In the genomic region with DNA sequence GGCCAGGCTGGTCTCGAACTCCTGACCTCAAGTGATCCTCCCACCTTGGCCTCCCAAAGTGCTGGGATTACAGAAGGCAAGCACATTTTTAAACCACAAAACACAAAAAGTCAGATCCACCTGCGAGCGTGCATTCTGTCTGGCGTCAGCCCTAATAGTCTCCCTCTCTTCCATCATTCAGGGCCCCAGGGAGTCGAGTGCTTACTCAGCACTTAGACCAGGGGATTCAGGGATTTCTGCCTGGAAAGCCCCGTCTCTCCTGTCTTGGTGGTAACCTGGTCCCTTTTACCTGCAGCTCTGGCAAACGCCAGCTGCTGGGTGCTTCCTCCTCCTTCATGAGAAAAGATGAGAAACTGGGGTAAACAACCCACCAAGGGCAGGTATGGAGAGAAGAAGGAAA, we compare ENCODE assay signal across 14 cellular contexts.
A peak's percentile ranks its signal among the peaks of the same experiment; 100 is the strongest.
DNase-seq lines count a peak whose midpoint lies in the region; ATAC-seq, FAIRE-seq and TF ChIP-seq lines count a peak whose summit lies in the region.
"Had no signal": no experiment of that assay in that cellular context is flagged by ENCODE, and none has a peak within 500 bp of the region (broad histone marks: within the 10 kb centered on the region; RNA-seq: fewer than 3 reads in every experiment).

No MANE protein-coding gene starts in this region.

- no TSS peak for BruUV-seq in IMR-90 (replicated peaks; lab: Mats Ljungman, UMichigan)

- H3K27me3 Mint-ChIP-seq in CD14-positive monocyte (ENCODE audit: low read depth in 3 of 3) = peaks cover 3 to 9% (median 6%) of the 10 kb centered on the region in 3 donors
- no peaks in the 10 kb centered on the region for H3K27me3 Mint-ChIP-seq in activated T-helper 17 cell treated with anti-CD3 and anti-CD28 coated beads, Interleukin-2, amount 50 U/mL, for 72 hours
- H3K27me3 Mint-ChIP-seq: CD4-positive, alpha-beta memory T cell had no signal

- H3K23ac ChIP-seq in IMR-90 (ENCODE audit: low read depth, low read length) = no peak overlapping the region

- in situ Hi-C loops in IMR-90 (cut with MboI; ENCODE audit: low sequenced_read_pairs) = loop anchor here (10.0 to 25.0 kb wide), 2 partner anchors 423 to 621 kb away; no protein-coding TSS in a partner anchor

- H3K36me3 ChIP-seq in IMR-90 (ENCODE audit: control insufficient read depth, insufficient read depth, low read length) (no peaks in the 10 kb centered on the region), SK-N-SH (replicated peaks in 1 of 2; ENCODE audit: control insufficient read depth in 1 of 2, insufficient read depth in 2 of 2, low read length in 1 of 2) (no peaks in the 10 kb centered on the region)

- no peak for TF ChIP-seq POLR2A in IMR-90 (IDR thresholded peaks at IDR 0.05; ENCODE audit: low read depth, low read length)
- TF ChIP-seq POLR2A in GM12892 (IDR thresholded peaks at IDR 0.05; ENCODE audit: low read depth, low read length) = no peak

- no peak overlapping the region for H2AK9ac ChIP-seq in IMR-90 (replicated peaks; ENCODE audit: low read depth, low read length, poor library complexity)

- H3K18ac ChIP-seq in IMR-90 (ENCODE audit: low read depth, low read length) = no peak overlapping the region

- POLR2A ChIA-PET in IMR-90 (lab: Charles Lee; ENCODE audit: unreplicated experiment) (no interaction called here), SK-N-SH (lab: Yijun Ruan, JAX) (no interaction called here)

- H3K9ac ChIP-seq in IMR-90 (ENCODE audit: low read depth, low read length) (no peak overlapping the region), SK-N-SH (no peak overlapping the region)

- peaks cover 8% of the 10 kb centered on the region; the same call in 1 of the 2 replicates for H3K9me1 ChIP-seq in IMR-90 (ENCODE audit: insufficient read depth, low read length)

- no peak overlapping the region for H4K8ac ChIP-seq in IMR-90 (ENCODE audit: low read depth in 2 of 2, low read length in 2 of 2)

- no peak for TF ChIP-seq EP300 in SK-N-SH (IDR thresholded peaks at IDR 0.05; ENCODE audit: borderline replicate concordance in 1 of 2, low read depth in 1 of 2, low read length in 1 of 2)

- no peak overlapping the region for H3K4ac ChIP-seq in IMR-90 (ENCODE audit: low read depth, low read length)

- no peak overlapping the region for H3K56ac ChIP-seq in IMR-90 (ENCODE audit: extremely low read depth, insufficient read depth, low read length)

- H3K4me1 ChIP-seq in IMR-90 (ENCODE audit: control insufficient read depth, insufficient read depth, low read length) = peaks cover 2% of the 10 kb centered on the region; the same call in 1 of the 2 replicates
- peaks cover 0 to 14% of the 10 kb centered on the region in 2 experiments; a peak in 1 of 4 replicates for H3K4me1 ChIP-seq in SK-N-SH (ENCODE audit: control insufficient read depth in 1 of 2, insufficient read depth in 2 of 2, low read depth in 1 of 2, low read length in 1 of 2)

- H4K20me1 ChIP-seq in IMR-90 (ENCODE audit: insufficient read depth, low read length) (peaks cover 8% of the 10 kb centered on the region), SK-N-SH (ENCODE audit: insufficient read depth) (no peaks in the 10 kb centered on the region)

- CTCF ChIA-PET in IMR-90 (lab: Yijun Ruan, JAX) = no interaction called here
- CTCF ChIA-PET in SK-N-SH (lab: Yijun Ruan, JAX) = interaction anchor here (0.8 to 4.6 kb wide), 5 partner anchors 41 to 625 kb away, joined by 3 to 38 read pairs (median 3); no protein-coding TSS in a partner anchor

- no peaks in the 10 kb centered on the region for H3F3A ChIP-seq in SK-N-SH (replicated peaks; ENCODE audit: insufficient read depth)

- peak overlapping the region in 1 of 7 donors; percentile 18 for H3K27ac Mint-ChIP-seq in CD14-positive monocyte
- peak overlapping the region; percentile 17 for H3K27ac Mint-ChIP-seq in activated T-helper 17 cell treated with anti-CD3 and anti-CD28 coated beads, Interleukin-2, amount 50 U/mL, for 72 hours
- H3K27ac Mint-ChIP-seq: H9 had no signal

- no peaks in the 10 kb centered on the region for H3K4me1 Mint-ChIP-seq in CD14-positive monocyte
- peaks cover 15% of the 10 kb centered on the region for H3K4me1 Mint-ChIP-seq in activated T-helper 17 cell treated with anti-CD3 and anti-CD28 coated beads, Interleukin-2, amount 50 U/mL, for 72 hours

- H3K9me3 ChIP-seq in IMR-90 (ENCODE audit: control insufficient read depth, insufficient read depth, low read length) (no peaks in the 10 kb centered on the region), SK-N-SH (no peaks in the 10 kb centered on the region)

- H2AFZ ChIP-seq in IMR-90 (replicated peaks; ENCODE audit: low read length, poor library complexity) (no peak overlapping the region), SK-N-SH (ENCODE audit: low read depth) (no peak overlapping the region)

- peaks cover 24 to 58% of the 10 kb centered on the region in 2 experiments for H3K79me1 ChIP-seq in IMR-90 (ENCODE audit: low read depth in 1 of 2, low read length in 2 of 2)

- H3K27ac ChIP-seq in IMR-90 (ENCODE audit: insufficient read depth, low read length) (no peak overlapping the region), SK-N-SH (ENCODE audit: low read depth in 2 of 2, low read length in 1 of 2) (no peak overlapping the region)
- H3K27ac ChIP-seq: C4-2B had no signal

- H4K5ac ChIP-seq in IMR-90 (ENCODE audit: low read depth, low read length) = no peak overlapping the region

- dilution Hi-C loops in IMR-90 (cut with HindIII; ENCODE audit: low sequenced_read_pairs, unreplicated experiment) = no loop called here

- H3K27me3 ChIP-seq in IMR-90 (ENCODE audit: control insufficient read depth, insufficient read depth, low read length) (no peaks in the 10 kb centered on the region), SK-N-SH (ENCODE audit: insufficient read depth) (no peaks in the 10 kb centered on the region)

- H3K4me3 ChIP-seq in IMR-90 (ENCODE audit: insufficient read depth, low read depth, low read length) = no peak overlapping the region
- no peak overlapping the region for H3K4me3 ChIP-seq in SK-N-SH (ENCODE audit: low read depth in 2 of 2, low read length in 1 of 2)

- peaks cover 30% of the 10 kb centered on the region for H3K79me2 ChIP-seq in SK-N-SH (ENCODE audit: insufficient read depth)

- no peaks in the 10 kb centered on the region for H3K9me2 ChIP-seq in SK-N-SH

- no peak overlapping the region for H3K14ac ChIP-seq in IMR-90 (replicated peaks; ENCODE audit: low read depth, low read length)

- H2AK5ac ChIP-seq in IMR-90 (ENCODE audit: low read depth, low read length) = no peak overlapping the region

- intact Hi-C loops in CD14-positive monocyte (cut with micrococcal nuclease) (no loop called here), IMR-90 (cut with micrococcal nuclease) (loop anchor here (5.0 kb wide), 2 partner anchors 423 to 668 kb away; a partner anchor contains a TSS)

- WGBS in IMR-90 (ENCODE audit: extremely low coverage in 2 of 2, insufficient read length in 1 of 2), 2 experiments = 96% methylated on average over 4 of the region's 7 CpGs; no CpG with 5 or more reads in 1 of the 2 experiments
- WGBS in SK-N-SH (ENCODE audit: low lambda C conversion rate) = 78% methylated on average over 7 of the region's 7 CpGs

- H4K91ac ChIP-seq in IMR-90 (ENCODE audit: insufficient read depth, low read depth, low read length) = no peak overlapping the region

- ATAC-seq in IMR-90 (ENCODE audit: low read depth) = no peak
- ATAC-seq in activated T-helper 17 cell treated with anti-CD3 and anti-CD28 coated beads, Interleukin-2, amount 50 U/mL, for 72 hours (replicated peaks) = no peak

- no peak for FAIRE-seq in GM12892 (lab: Jason Lieb, UNC)
- FAIRE-seq: A204.1, H1 had no signal

- no peak for TF ChIP-seq CTCF in CD14-positive monocyte (IDR thresholded peaks at IDR 0.05)
- TF ChIP-seq CTCF in IMR-90 (conservative IDR thresholded peaks at IDR 0.05; ENCODE audit: low read depth, low read length) = no peak
- TF ChIP-seq CTCF in SK-N-SH (IDR thresholded peaks at IDR 0.05) = no peak

- no peaks in the 10 kb centered on the region for H3K9me3 Mint-ChIP-seq in CD14-positive monocyte
- no peaks in the 10 kb centered on the region for H3K9me3 Mint-ChIP-seq in activated T-helper 17 cell treated with anti-CD3 and anti-CD28 coated beads, Interleukin-2, amount 50 U/mL, for 72 hours
- H3K9me3 Mint-ChIP-seq: CD4-positive, alpha-beta memory T cell; H9 had no signal

- TF ChIP-seq RAD21 in IMR-90 (IDR thresholded peaks at IDR 0.05; ENCODE audit: low read length) (no peak), SK-N-SH (IDR thresholded peaks at IDR 0.05; ENCODE audit: low read length) (no peak)

- no peaks in the 10 kb centered on the region for H3K36me3 Mint-ChIP-seq in CD14-positive monocyte
- no peaks in the 10 kb centered on the region for H3K36me3 Mint-ChIP-seq in activated T-helper 17 cell treated with anti-CD3 and anti-CD28 coated beads, Interleukin-2, amount 50 U/mL, for 72 hours (ENCODE audit: low read depth)
- H3K36me3 Mint-ChIP-seq: CD4-positive, alpha-beta memory T cell had no signal

- H2BK20ac ChIP-seq in IMR-90 (ENCODE audit: low read depth, low read length) = no peak overlapping the region

- H2BK5ac ChIP-seq in IMR-90 (ENCODE audit: low read depth, low read length, poor library complexity, severe bottlenecking) = no peak overlapping the region

- DNase-seq in CD14-positive monocyte (ENCODE audit: low spot score) (peak; percentile 4), IMR-90 (no peak), NCI-H1694 (lab: John Stamatoyannopoulos, UW) (no peak), GM12892 (ENCODE audit: insufficient read length) (no peak), SK-N-SH (no peak)
- DNase-seq: AML-193; CD4-positive, alpha-beta memory T cell; DMS79 treated with DMSO at 0.1 percent for 48 hours; GF-D8; H9 had no signal

- no peak overlapping the region for H3K4me3 Mint-ChIP-seq in CD14-positive monocyte
- no peak overlapping the region for H3K4me3 Mint-ChIP-seq in activated T-helper 17 cell treated with anti-CD3 and anti-CD28 coated beads, Interleukin-2, amount 50 U/mL, for 72 hours
- H3K4me3 Mint-ChIP-seq: H9 had no signal

- no peak overlapping the region for H2BK15ac ChIP-seq in IMR-90 (ENCODE audit: low read depth, low read length)

- no peak overlapping the region for H2BK120ac ChIP-seq in IMR-90 (ENCODE audit: low read depth, low read length)

- H3K4me2 ChIP-seq in IMR-90 (ENCODE audit: low read depth, low read length) = no peak overlapping the region
- H3K4me2 ChIP-seq in SK-N-SH = no peak overlapping the region

TF ChIP-seq in IMR-90, 13 proteins besides CTCF, POLR2A, EP300 and RAD21:
- TF ChIP-seq MAFK (IDR thresholded peaks at IDR 0.05; ENCODE audit: low read depth, low read length) (peak; percentile 59; the same call in 1 of the 2 replicates), MAZ (IDR thresholded peaks at IDR 0.05; ENCODE audit: borderline replicate concordance, low read depth, low read length) (no peak)

TF ChIP-seq in SK-N-SH, 30 proteins besides CTCF, POLR2A, EP300 and RAD21 (continues in another document):
- no peak for TF ChIP-seq MEF2A (IDR thresholded peaks at IDR 0.05; ENCODE audit: borderline replicate concordance, low read depth)
